In the genomic region with DNA sequence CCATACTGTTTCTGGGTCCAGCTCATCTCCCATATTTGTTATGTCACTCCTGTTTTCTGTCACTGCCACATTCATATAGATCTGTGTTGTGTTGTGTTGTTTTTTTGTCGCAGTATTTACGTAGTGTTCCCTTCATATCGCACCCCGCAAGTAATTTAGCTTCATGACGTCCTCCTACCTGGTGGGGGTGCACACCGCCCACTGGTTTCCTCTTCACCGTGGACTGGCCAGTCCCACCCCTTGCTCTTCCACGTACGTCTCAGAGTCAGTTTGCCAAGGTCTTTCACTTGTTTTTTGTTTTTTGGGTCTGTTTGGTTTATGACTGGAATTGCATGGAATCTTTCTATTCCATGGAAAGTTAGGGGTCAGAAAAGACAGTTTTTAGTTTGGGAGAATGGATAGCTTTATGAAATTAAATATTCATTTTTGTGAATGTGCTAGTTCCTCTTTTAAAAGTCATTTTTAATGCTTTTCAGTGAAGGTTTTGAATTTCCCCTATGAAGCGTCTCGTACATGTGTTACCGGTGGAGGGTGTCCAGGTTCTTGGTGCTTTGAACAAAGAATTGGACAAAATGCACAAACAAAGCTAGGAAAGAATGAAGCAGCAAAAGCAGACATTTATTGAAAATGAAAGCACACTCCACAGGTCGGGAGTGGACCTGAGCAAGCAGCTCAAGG, we compare ENCODE assay signal across 26 cellular contexts.
"Had no signal": no experiment of that assay in that cellular context is flagged by ENCODE, and none has a peak within 500 bp of the region (broad histone marks: within the 10 kb centered on the region; RNA-seq: fewer than 3 reads in every experiment).

No MANE protein-coding gene starts in this region.

- H3K27ac Mint-ChIP-seq: activated naive CD4-positive, alpha-beta T cell treated with anti-CD3 and anti-CD28 coated beads for 36 hours; activated T-cell treated with anti-CD3 and anti-CD28 coated beads, Interleukin-2, amount 50 U/mL, for 24 hours; T-cell had no signal

- H3K36me3 ChIP-seq: sigmoid colon had no signal

- H3K27me3 Mint-ChIP-seq: activated CD4-positive, alpha-beta T cell treated with anti-CD3 and anti-CD28 coated beads for 36 hours; activated T-cell treated with anti-CD3 and anti-CD28 coated beads, Interleukin-2, amount 50 U/mL, for 24 hours; T-cell had no signal

- H3K27ac ChIP-seq: coronary artery, epithelial cell of prostate, gastroesophageal sphincter, heart left ventricle, sigmoid colon had no signal

- H3K9me3 ChIP-seq: gastroesophageal sphincter, heart left ventricle, mucosa of descending colon, sigmoid colon, upper lobe of left lung had no signal

- H3K4me3 Mint-ChIP-seq: activated CD4-positive, alpha-beta T cell treated with anti-CD3 and anti-CD28 coated beads for 36 hours; activated naive CD4-positive, alpha-beta T cell treated with anti-CD3 and anti-CD28 coated beads for 36 hours; activated T-cell treated with anti-CD3 and anti-CD28 coated beads, Interleukin-2, amount 50 U/mL, for 24 hours; T-cell had no signal

- FAIRE-seq: bronchial epithelial cell had no signal

- ATAC-seq: activated CD4-positive, alpha-beta T cell treated with anti-CD3 and anti-CD28 coated beads for 36 hours; gastroesophageal sphincter; left colon; mucosa of descending colon; stimulated activated naive CD8-positive, alpha-beta T cell treated with anti-CD3 and anti-CD28 coated beads, Interleukin-15, Interleukin-2, amounts not matched to agents 100 U/mL and 50 U/mL, for 24 hours; T-cell had no signal

- H3K4me3 ChIP-seq: coronary artery, gastroesophageal sphincter, heart left ventricle, mucosa of descending colon, sigmoid colon, smooth muscle cell, upper lobe of left lung had no signal

- DNase-seq: activated CD4-positive, alpha-beta T cell treated with anti-CD3 and anti-CD28 coated beads, Interleukin-2, amount 50 U/mL, for 4 hours; activated CD8-positive, alpha-beta memory T cell treated with anti-CD3 and anti-CD28 coated beads for 24 hours; activated CD8-positive, alpha-beta memory T cell treated with anti-CD3 and anti-CD28 coated beads, Interleukin-2, amount 50 U/mL, for 4 hours; activated effector memory CD4-positive, alpha-beta T cell treated with Interleukin-2 at 50 U/mL for 16 hours; activated naive CD4-positive, alpha-beta T cell treated with anti-CD3 and anti-CD28 coated beads for 36 hours; activated T-cell treated with anti-CD3 and anti-CD28 coated beads, Interleukin-2, amount 50 U/mL, for 24 hours; amygdala; cerebellar nuclear complex; heart left ventricle; islet precursor cell; left colon; mesendoderm; mucosa of descending colon; occipital lobe; sigmoid colon; stimulated activated CD4-positive, alpha-beta T cell treated with anti-CD3 and anti-CD28 coated beads, Interleukin-2, amount 100 ng/mL, for 48 hours; stimulated activated CD8-positive, alpha-beta memory T cell treated with anti-CD3 and anti-CD28 coated beads, Interleukin-4, amount 100 ng/mL, for 48 hours; stimulated activated naive CD8-positive, alpha-beta T cell treated with anti-CD3 and anti-CD28 coated beads, Interleukin-15, Interleukin-2, amounts not matched to agents 100 U/mL and 50 U/mL, for 24 hours; T-cell; upper lobe of left lung had no signal

- H3K9me3 Mint-ChIP-seq: activated naive CD4-positive, alpha-beta T cell treated with anti-CD3 and anti-CD28 coated beads for 36 hours; activated T-cell treated with anti-CD3 and anti-CD28 coated beads, Interleukin-2, amount 50 U/mL, for 24 hours; T-cell had no signal
